10 cellular contexts compared by ENCODE assay signal in the genomic region with DNA sequence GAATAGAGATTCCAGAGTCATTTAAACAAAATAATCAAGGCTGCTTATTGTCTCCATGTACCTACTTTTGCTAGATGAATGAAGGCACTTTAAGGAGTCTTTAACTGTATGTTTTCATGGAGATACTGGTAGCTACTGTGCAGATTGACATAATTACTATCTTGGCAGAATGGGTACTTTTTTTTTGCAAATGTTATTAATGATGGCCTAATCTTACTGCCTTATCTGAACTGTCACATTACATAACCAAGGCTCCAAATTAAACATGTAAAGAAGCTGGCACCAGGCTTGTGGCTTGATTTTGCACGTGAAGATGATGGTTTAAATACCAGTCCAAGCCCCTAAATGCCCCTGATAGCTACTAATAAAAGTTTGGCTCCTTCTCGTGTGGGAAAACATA. TPM values are rescaled to one million over a fixed set of nuclear protein-coding genes. Genes with fewer than 3 reads are reported as not detected.
DNase-seq lines count a peak whose midpoint lies in the region; ATAC-seq and TF ChIP-seq lines count a peak whose summit lies in the region.
"Had no signal": no experiment of that assay in that cellular context is flagged by ENCODE, and none has a peak within 500 bp of the region (broad histone marks: within the 10 kb centered on the region; RNA-seq: fewer than 3 reads in every experiment).

No MANE protein-coding gene starts in this region.

- peaks cover 79% of the 10 kb centered on the region for H3K79me2 ChIP-seq in hepatocyte

- H3K4me3 Mint-ChIP-seq in activated CD4-positive, alpha-beta T cell treated with anti-CD3 and anti-CD28 coated beads, Interleukin-2, amount 10 ng/mL, durations not matched to agents 24 days and 14 days: peak overlapping the region; percentile 90
- H3K4me3 Mint-ChIP-seq in T-cell: peak overlapping the region; percentile 93 to 99 (median 98)

- ATAC-seq in T-cell (replicated peaks in 1 of 4) (no peak), HG03432 (IDR thresholded peaks at IDR 0.05; ENCODE audit: unreplicated experiment) (no peak)

- TF ChIP-seq CTCF in hepatocyte (IDR thresholded peaks at IDR 0.05; ENCODE audit: poor library complexity) (no peak), spleen (IDR thresholded peaks at IDR 0.05 in 8 of 11, conservative IDR thresholded peaks at IDR 0.05 in 3 of 11) (no peak)

- CTCF ChIA-PET in T-cell (lab: Charles Lee): interaction anchor here (0.6 to 1.8 kb wide), 5 partner anchors 8 to 1908 kb away, joined by 3 to 4 read pairs (median 3); partner anchors contain the start of gene PDIA6 (in 1 of the 2)

- H3K9me3 ChIP-seq in hepatocyte (ENCODE audit: low read depth) (no peaks in the 10 kb centered on the region), spleen (no peaks in the 10 kb centered on the region)

- H3K9me2 ChIP-seq in hepatocyte (replicated peaks; ENCODE audit: insufficient read depth): no peaks in the 10 kb centered on the region

- H3K27me3 ChIP-seq in hepatocyte: no peaks in the 10 kb centered on the region
- H3K27me3 ChIP-seq in spleen (replicated peaks in 1 of 7): peaks cover 0 to 36% (median 6%) of the 10 kb centered on the region in 7 donors

- peaks cover 66% of the 10 kb centered on the region for H3K4me1 Mint-ChIP-seq in activated CD4-positive, alpha-beta T cell treated with anti-CD3 and anti-CD28 coated beads, Interleukin-2, amount 10 ng/mL, durations not matched to agents 24 days and 14 days
- peaks cover 71 to 83% (median 72%) of the 10 kb centered on the region in 3 donors for H3K4me1 Mint-ChIP-seq in T-cell

- peak overlapping the region; percentile 84 for H3K4me2 ChIP-seq in hepatocyte

- peaks cover 37% of the 10 kb centered on the region for H3K36me3 Mint-ChIP-seq in activated CD4-positive, alpha-beta T cell treated with anti-CD3 and anti-CD28 coated beads, Interleukin-2, amount 10 ng/mL, durations not matched to agents 24 days and 14 days (ENCODE audit: low read depth)
- H3K36me3 Mint-ChIP-seq in T-cell: peaks cover 28% of the 10 kb centered on the region

- H4K20me1 ChIP-seq in hepatocyte (ENCODE audit: insufficient read depth, poor library complexity, severe bottlenecking): peaks cover 30% of the 10 kb centered on the region

- H3K27me3 Mint-ChIP-seq in activated CD4-positive, alpha-beta T cell treated with anti-CD3 and anti-CD28 coated beads, Interleukin-2, amount 10 ng/mL, durations not matched to agents 24 days and 14 days: peaks cover 5% of the 10 kb centered on the region
- no peaks in the 10 kb centered on the region for H3K27me3 Mint-ChIP-seq in T-cell

- no peak for TF ChIP-seq POLR2A in spleen (IDR thresholded peaks at IDR 0.05)

- no peak overlapping the region for H3K27ac Mint-ChIP-seq in activated CD4-positive, alpha-beta T cell treated with anti-CD3 and anti-CD28 coated beads, Interleukin-2, amount 10 ng/mL, durations not matched to agents 24 days and 14 days
- peak overlapping the region; percentile 60 to 98 for H3K27ac Mint-ChIP-seq in T-cell

- DNase-seq in activated CD4-positive, alpha-beta T cell treated with anti-CD3 and anti-CD28 coated beads, Interleukin-2, amount 10 ng/mL, durations not matched to agents 24 days and 14 days: no peak
- no peak for DNase-seq in activated CD4-positive, alpha-beta T cell treated with anti-CD3 and anti-CD28 coated beads, Interleukin-2, amount 50 U/mL, for 4 hours
- no peak for DNase-seq in T-cell
- no peak for DNase-seq in hepatocyte (ENCODE audit: low spot score)
- no peak for DNase-seq in spleen
- no peak for DNase-seq in stimulated activated naive CD4-positive, alpha-beta T cell treated with Interleukin-2 at 50 U/mL for 16 hours (lab: John Stamatoyannopoulos, UW)
- DNase-seq in NCI-H510A treated with DMSO at 0.1 percent for 48 hours (lab: John Stamatoyannopoulos, UW): no peak
- DNase-seq: cortex of kidney, NCI-H1417 treated with DMSO at 0.1 percent for 48 hours had no signal

- H2AFZ ChIP-seq in hepatocyte: no peak overlapping the region

- POLR2A ChIA-PET in T-cell (lab: Charles Lee): interaction anchor here (0.5 to 0.6 kb wide), 2 partner anchors 196 to 892 kb away, joined by 3 to 7 read pairs; no protein-coding TSS in a partner anchor

- no peak overlapping the region for H3K27ac ChIP-seq in hepatocyte
- peak overlapping the region; percentile 24 to 97 (median 96) for H3K27ac ChIP-seq in spleen

- H3K4me1 ChIP-seq in hepatocyte (ENCODE audit: insufficient read depth) (peaks cover 28% of the 10 kb centered on the region), spleen (peaks cover 17 to 86% (median 56%) of the 10 kb centered on the region in 6 donors)

- peak overlapping the region; percentile 99 for H3K4me3 ChIP-seq in hepatocyte
- peak overlapping the region; percentile 52 to 92 (median 78) for H3K4me3 ChIP-seq in spleen

- intact Hi-C loops in activated CD4-positive, alpha-beta T cell treated with anti-CD3 and anti-CD28 coated beads, Interleukin-2, amount 10 ng/mL, durations not matched to agents 24 days and 14 days (cut with micrococcal nuclease): loop anchor here (1.0 kb wide), 1 partner anchor 8 kb away; no protein-coding TSS in a partner anchor
- intact Hi-C loops in spleen (cut with DNase I; ENCODE audit: low total_unique reads): loop anchor here (5.0 kb wide), 2 partner anchors 212 to 287 kb away; no protein-coding TSS in a partner anchor

- H3K9me3 Mint-ChIP-seq in activated CD4-positive, alpha-beta T cell treated with anti-CD3 and anti-CD28 coated beads, Interleukin-2, amount 10 ng/mL, durations not matched to agents 24 days and 14 days: no peaks in the 10 kb centered on the region
- no peaks in the 10 kb centered on the region for H3K9me3 Mint-ChIP-seq in T-cell

- WGBS in hepatocyte (ENCODE audit: low lambda C conversion rate, missing lambda C conversion rate): 59% methylated on average over 2 of the region's 2 CpGs
- WGBS in spleen, 5 donors: 46 to 62% (median 52%) methylated on average over 2 of the region's 2 CpGs

- no peaks in the 10 kb centered on the region for H3K36me3 ChIP-seq in hepatocyte (replicated peaks; ENCODE audit: insufficient read depth, low read depth)
- peaks cover 0 to 29% (median 7%) of the 10 kb centered on the region in 6 donors for H3K36me3 ChIP-seq in spleen

RNA-seq across cellular contexts. Expression of gene TRIB2, which starts 4.0 kb away (rescaled TPM):
- 4.0 and 5.1 TPM in 2 replicates for total RNA-seq in activated CD4-positive, alpha-beta T cell treated with anti-CD3 and anti-CD28 coated beads, Interleukin-2, amount 10 ng/mL, durations not matched to agents 24 days and 14 days
- total RNA-seq in T-cell: 100 to 1,000 TPM; 111 to 131 (median 121) TPM
- total RNA-seq in hepatocyte: 27.2 and 28.0 TPM in 2 replicates
- polyA plus RNA-seq in hepatocyte: 18.5 and 19.2 TPM in 2 replicates
- 100 to 1,000 TPM in 5 of 7 donors, 10 to 100 TPM in 2; 69.3 to 216 (median 148) TPM for total RNA-seq in spleen
- 10 to 100 TPM; 45.5 to 73.3 (median 51.0) TPM for polyA plus RNA-seq in spleen
